In the genomic region with DNA sequence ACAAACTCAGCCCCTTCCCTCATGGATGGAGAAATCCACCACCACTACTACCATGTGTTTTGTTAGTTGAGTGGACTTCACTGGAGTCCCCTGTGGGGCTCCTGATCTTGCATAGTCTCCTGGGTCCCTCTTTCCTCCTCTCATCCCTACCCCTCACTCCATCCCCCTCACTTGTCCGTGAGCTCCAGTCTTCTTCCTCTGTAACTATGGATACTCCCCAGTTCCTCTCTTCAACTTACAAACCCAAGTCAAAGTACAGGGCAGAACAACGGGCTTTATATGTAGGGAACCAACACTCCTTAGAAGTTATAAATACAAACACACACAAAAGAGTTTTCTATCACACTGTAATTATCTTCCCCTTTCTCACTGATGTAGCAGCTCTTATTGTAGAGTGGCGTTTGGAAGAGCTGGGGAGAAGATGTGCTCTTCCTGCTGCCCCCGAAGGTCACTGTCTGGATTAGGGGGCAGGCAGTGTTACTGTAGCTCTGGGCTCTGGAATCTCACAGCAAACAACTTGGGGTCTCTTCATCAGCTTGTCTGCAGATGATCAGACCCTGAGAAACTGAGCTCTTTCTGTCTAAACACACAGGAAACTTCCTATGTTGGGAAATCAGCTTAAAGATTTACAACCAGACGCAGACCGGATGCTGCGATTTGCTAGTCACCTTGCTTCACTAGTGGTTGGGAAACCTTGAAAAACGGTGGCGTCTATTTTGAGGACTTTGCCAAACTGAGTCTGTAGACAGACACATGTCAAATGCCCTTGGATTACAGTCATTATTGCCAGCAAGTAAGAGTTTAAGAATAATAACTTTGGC, we compare ENCODE assay signal across 1 cellular context.
TF ChIP-seq lines count a peak whose summit lies in the region.

No MANE protein-coding gene starts in this region.

TF ChIP-seq in HepG2, 621 proteins besides CTCF, POLR2A, EP300 and RAD21 (continued from another document):
- TF ChIP-seq, protein P1, sequence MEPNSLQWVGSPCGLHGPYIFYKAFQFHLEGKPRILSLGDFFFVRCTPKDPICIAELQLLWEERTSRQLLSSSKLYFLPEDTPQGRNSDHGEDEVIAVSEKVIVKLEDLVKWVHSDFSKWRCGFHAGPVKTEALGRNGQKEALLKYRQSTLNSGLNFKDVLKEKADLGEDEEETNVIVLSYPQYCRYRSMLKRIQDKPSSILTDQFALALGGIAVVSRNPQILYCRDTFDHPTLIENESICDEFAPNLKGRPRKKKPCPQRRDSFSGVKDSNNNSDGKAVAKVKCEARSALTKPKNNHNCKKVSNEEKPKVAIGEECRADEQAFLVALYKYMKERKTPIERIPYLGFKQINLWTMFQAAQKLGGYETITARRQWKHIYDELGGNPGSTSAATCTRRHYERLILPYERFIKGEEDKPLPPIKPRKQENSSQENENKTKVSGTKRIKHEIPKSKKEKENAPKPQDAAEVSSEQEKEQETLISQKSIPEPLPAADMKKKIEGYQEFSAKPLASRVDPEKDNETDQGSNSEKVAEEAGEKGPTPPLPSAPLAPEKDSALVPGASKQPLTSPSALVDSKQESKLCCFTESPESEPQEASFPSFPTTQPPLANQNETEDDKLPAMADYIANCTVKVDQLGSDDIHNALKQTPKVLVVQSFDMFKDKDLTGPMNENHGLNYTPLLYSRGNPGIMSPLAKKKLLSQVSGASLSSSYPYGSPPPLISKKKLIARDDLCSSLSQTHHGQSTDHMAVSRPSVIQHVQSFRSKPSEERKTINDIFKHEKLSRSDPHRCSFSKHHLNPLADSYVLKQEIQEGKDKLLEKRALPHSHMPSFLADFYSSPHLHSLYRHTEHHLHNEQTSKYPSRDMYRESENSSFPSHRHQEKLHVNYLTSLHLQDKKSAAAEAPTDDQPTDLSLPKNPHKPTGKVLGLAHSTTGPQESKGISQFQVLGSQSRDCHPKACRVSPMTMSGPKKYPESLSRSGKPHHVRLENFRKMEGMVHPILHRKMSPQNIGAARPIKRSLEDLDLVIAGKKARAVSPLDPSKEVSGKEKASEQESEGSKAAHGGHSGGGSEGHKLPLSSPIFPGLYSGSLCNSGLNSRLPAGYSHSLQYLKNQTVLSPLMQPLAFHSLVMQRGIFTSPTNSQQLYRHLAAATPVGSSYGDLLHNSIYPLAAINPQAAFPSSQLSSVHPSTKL (CRISPR knock-in tag; IDR thresholded peaks at IDR 0.05) = peak; percentile 88
- TF ChIP-seq ZNF451 (CRISPR knock-in tag; IDR thresholded peaks at IDR 0.05) (no peak), TBX2 (CRISPR knock-in tag; IDR thresholded peaks at IDR 0.05; ENCODE audit: borderline replicate concordance) (no peak), MEIS2 (CRISPR knock-in tag; IDR thresholded peaks at IDR 0.05) (0 out of 2 replicates have a peak, but pooled peaks have one; percentile 51), ZNF101 (CRISPR knock-in tag; IDR thresholded peaks at IDR 0.05; ENCODE audit: borderline replicate concordance, low read depth) (no peak), ZSCAN9 (CRISPR knock-in tag; IDR thresholded peaks at IDR 0.05; ENCODE audit: borderline replicate concordance) (no peak; the same call in 1 of the 2 replicates), MIER2 (CRISPR knock-in tag; IDR thresholded peaks at IDR 0.05) (0 out of 2 replicates have a peak, but pooled peaks have one; percentile 40), NR2C2 (CRISPR knock-in tag; IDR thresholded peaks at IDR 0.05; ENCODE audit: borderline replicate concordance) (no peak; the same call in 1 of the 2 replicates), KAT7 (CRISPR knock-in tag; IDR thresholded peaks at IDR 0.05; ENCODE audit: borderline replicate concordance) (no peak)
